ENCODE assay signal across 18 cellular contexts in the genomic region with DNA sequence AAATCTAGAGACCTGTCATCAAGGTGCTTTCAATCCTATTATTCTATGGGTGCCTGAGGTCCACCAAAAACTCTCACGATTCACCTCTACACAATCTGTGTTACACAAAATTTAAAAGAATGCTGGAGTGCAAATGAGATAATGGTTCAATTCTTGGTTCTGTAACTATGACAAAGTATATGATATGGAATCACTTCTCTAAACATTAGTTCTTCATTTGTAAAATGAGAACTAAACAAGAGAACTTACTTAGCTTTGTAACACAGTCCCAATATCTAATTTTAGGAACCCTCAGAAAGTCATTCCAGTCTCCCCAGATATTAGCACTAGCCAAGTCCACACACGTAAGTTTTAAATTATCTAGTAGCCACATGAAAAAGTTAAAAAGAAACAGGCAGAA.
"Had no signal": no experiment of that assay in that cellular context is flagged by ENCODE, and none has a peak within 500 bp of the region (broad histone marks: within the 10 kb centered on the region; RNA-seq: fewer than 3 reads in every experiment).

No MANE protein-coding gene starts in this region.

- H3K27me3 ChIP-seq: foreskin keratinocyte, pancreas, right atrium auricular region, upper lobe of left lung had no signal

- H3K36me3 ChIP-seq: lower lobe of right lung, pancreas, right atrium auricular region, thoracic aorta, upper lobe of left lung had no signal

- ATAC-seq: activated T-cell treated with anti-CD3 and anti-CD28 coated beads, Interleukin-2, amount 50 U/mL, for 4 hours; foreskin keratinocyte; left lobe of liver; lower lobe of right lung; pancreas had no signal

- H3K9me3 ChIP-seq: lower lobe of right lung, pancreas, psoas muscle, right atrium auricular region, thoracic aorta, upper lobe of left lung had no signal

- H3K4me3 ChIP-seq: lower lobe of right lung, pancreas, psoas muscle, right atrium auricular region, thoracic aorta, upper lobe of left lung had no signal

- DNase-seq: activated CD4-positive, alpha-beta T cell treated with anti-CD3 and anti-CD28 coated beads for 1 hour; activated CD4-positive, alpha-beta T cell treated with anti-CD3 and anti-CD28 coated beads, Interleukin-2, amount 50 U/mL, for 4 hours; activated CD8-positive, alpha-beta memory T cell treated with anti-CD3 and anti-CD28 coated beads, Interleukin-2, amount 50 U/mL, for 48 hours; activated naive CD4-positive, alpha-beta T cell; activated naive CD8-positive, alpha-beta T cell treated with anti-CD3 and anti-CD28 coated beads for 36 hours; activated T-cell treated with anti-CD3 and anti-CD28 coated beads, Interleukin-2, amount 50 U/mL, for 4 hours; effector memory CD4-positive, alpha-beta T cell; foreskin keratinocyte; kidney; lower lobe of right lung; pancreas; psoas muscle; stimulated activated CD4-positive, alpha-beta T cell treated with anti-CD3 and anti-CD28 coated beads, Interleukin-4, amount 100 ng/mL, for 24 hours; stimulated activated naive CD4-positive, alpha-beta T cell treated with Interleukin-2 at 50 U/mL for 16 hours; upper lobe of left lung had no signal

- H3K27ac ChIP-seq: foreskin keratinocyte, lower lobe of right lung, pancreas, psoas muscle, thoracic aorta, upper lobe of left lung had no signal
